In the genomic region with DNA sequence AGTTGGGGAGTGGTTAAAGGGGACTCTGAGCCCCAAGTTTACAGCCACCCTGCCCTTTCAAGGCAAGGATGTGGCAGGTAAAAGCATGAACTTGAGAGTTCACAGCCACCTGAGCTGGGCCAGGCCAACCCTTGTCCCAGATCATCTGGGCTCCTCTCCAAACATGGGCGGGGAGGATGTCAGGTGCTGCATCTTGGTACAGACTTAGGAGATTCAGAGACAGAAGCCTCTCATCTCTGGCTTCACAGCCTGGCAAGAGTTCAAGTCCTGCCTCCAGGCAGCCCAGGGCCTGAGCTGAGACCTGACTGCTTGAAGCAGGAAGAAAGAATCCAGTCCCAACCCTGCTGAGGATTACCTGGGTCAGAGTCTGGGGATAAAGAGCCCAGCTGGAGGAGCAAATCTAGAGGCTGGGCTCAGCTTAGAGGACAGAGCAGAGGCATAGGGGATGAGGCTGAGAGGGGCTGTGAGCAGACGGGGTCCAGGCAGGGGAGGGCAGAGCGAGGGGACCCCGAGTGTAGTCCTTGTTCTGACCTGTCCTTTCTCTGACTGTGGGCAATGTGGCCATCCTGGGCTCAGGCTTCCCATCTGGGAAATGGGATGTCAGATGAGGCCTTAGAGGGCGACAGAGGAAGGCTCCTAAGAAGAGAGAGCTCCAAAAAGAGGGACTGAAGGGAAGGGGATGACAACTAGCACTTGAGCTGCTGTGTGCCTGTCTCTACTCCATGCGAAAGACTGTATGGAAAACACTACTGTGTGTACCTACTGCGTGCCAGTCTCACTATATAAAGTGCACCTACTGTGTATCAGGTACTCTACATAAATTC, we compare ENCODE assay signal across 2 cellular contexts.
TF ChIP-seq lines count a peak whose summit lies in the region.

No MANE protein-coding gene starts in this region.

TF ChIP-seq in SK-N-SH treated with all-trans-retinoic acid at 6 μM for 48 hours, 23 proteins besides CTCF, POLR2A, EP300 and RAD21 (continued from another document):
- 0 out of 2 replicates have a peak, but pooled peaks have one; percentile 52 for TF ChIP-seq ZFP30 (CRISPR knock-in tag; IDR thresholded peaks at IDR 0.05)

TF ChIP-seq in SK-N-SH, 30 proteins besides CTCF, POLR2A, EP300 and RAD21:
- TF ChIP-seq CHD2 (IDR thresholded peaks at IDR 0.05; ENCODE audit: low read length, partially characterized antibody) (no peak), EZH2phosphoT487 (IDR thresholded peaks at IDR 0.05; ENCODE audit: borderline replicate concordance, low read depth) (no peak), FOXJ3 (CRISPR knock-in tag; IDR thresholded peaks at IDR 0.05) (no peak), JUND (IDR thresholded peaks at IDR 0.05) (no peak), POLR2AphosphoS5 (IDR thresholded peaks at IDR 0.05; ENCODE audit: low read depth, low read length) (no peak), IRF3 (IDR thresholded peaks at IDR 0.05; ENCODE audit: low read depth, low read length) (no peak), TAF1 (IDR thresholded peaks at IDR 0.05; ENCODE audit: borderline replicate concordance, low read depth, low read length) (no peak), PBX3 (IDR thresholded peaks at IDR 0.05) (no peak), YY1 (IDR thresholded peaks at IDR 0.05; ENCODE audit: low read depth) (no peak)
